ENCODE assay signal across 8 cellular contexts in the genomic region with DNA sequence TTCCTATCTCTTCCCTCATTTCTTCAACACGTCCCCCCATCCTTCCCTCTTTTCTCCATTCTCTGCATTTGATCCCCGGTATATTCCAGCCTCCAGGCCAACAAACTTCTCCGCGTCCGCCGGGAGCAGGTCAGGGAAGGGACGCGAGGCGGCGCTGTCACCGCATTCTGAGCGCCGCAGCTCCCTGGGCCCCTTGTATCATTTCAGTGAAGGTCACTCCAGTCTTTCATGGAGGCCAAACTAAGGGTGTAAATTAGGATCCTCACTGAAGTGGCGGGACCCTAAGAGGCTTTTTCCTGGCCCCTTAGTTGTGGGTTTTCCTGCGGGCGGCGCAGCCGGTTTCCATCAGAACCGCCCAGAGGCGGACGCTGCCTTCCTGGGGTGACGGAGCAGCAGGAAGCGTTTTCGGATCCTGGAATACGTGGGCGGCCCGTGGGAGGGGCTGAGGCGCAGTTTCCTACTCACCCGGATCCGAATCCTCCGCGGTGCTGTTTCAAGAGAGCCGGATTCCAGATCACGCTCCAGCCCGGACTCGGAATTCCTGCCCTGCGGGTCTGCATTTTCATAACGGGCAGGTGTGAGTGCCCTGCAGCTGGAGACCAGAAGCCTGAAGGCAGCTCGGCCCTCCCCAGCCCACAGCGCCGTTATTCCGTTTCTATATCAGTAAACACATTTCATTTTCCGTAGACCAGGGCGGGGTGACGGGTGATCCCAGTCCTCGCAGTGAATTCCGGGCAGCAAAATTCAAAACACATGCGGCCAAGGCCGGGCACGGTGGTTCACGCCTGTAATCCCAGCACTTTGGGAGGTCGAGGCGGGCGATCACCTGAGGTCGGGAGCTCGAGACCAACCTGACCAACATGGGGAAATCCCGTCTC. TPM values are rescaled to one million over a fixed set of nuclear protein-coding genes. Genes with fewer than 3 reads are reported as not detected.
A peak's percentile ranks its signal among the peaks of the same experiment; 100 is the strongest.
DNase-seq lines count a peak whose midpoint lies in the region; ATAC-seq and TF ChIP-seq lines count a peak whose summit lies in the region.

No MANE protein-coding gene starts in this region.

- DNase-seq in D341Med (ENCODE audit: low spot score) = peak; percentile 55
- peak; percentile 62 for DNase-seq in HEK293T (ENCODE audit: extremely low spot score)
- peak; percentile 94 for DNase-seq in OCI-M1 (lab: John Stamatoyannopoulos, UW)
- peak; percentile 58 for DNase-seq in activated T-helper 2 cell treated with anti-CD3 and anti-CD28 coated beads, Interferon-gamma antibody, Interleukin-2, Interleukin-4, amounts not matched to agents 10 μg/mL and 5 μg/mL and 100 μg/mL, durations not matched to agents 14 hours and 24 hours and 36 hours (ENCODE audit: low spot score)
- DNase-seq in fibroblast of lung (ENCODE audit: low read depth in 2 of 2) = peak; percentile 89 to 92
- DNase-seq in NCI-H2171 treated with DMSO at 0.1 percent for 48 hours (lab: John Stamatoyannopoulos, UW) = no peak

- H3K4me3 Mint-ChIP-seq in activated T-helper 2 cell treated with anti-CD3 and anti-CD28 coated beads, Interferon-gamma antibody, Interleukin-2, Interleukin-4, amounts not matched to agents 10 μg/mL and 5 μg/mL and 100 μg/mL, durations not matched to agents 14 hours and 24 hours and 36 hours (ENCODE audit: low read depth) = peak overlapping the region; percentile 84
- H3K4me3 Mint-ChIP-seq in stimulated activated memory B cell treated with anti-CD40 and anti-IgM and Interleukin-4, amounts not matched to agents 10 μg/mL and 1 μg/mL and 100 μg/mL, for 72 hours = peak overlapping the region; percentile 94

- H3K9ac ChIP-seq in fibroblast of lung (ENCODE audit: insufficient read depth, low read length) (peak overlapping the region; percentile 82), muscle layer of colon (ENCODE audit: low read length) (peak overlapping the region; percentile 98)

- peak; percentile 69 for ATAC-seq in stimulated activated memory B cell treated with anti-CD40 and anti-IgM and Interleukin-4, amounts not matched to agents 10 μg/mL and 1 μg/mL and 100 μg/mL, for 72 hours

- no peaks in the 10 kb centered on the region for H3K27me3 ChIP-seq in fibroblast of lung (ENCODE audit: control insufficient read depth, insufficient read depth, low read length)
- no peaks in the 10 kb centered on the region for H3K27me3 ChIP-seq in muscle layer of colon (ENCODE audit: control insufficient read depth in 1 of 2, insufficient read depth in 2 of 2, low read length in 2 of 2)

- peaks cover 45% of the 10 kb centered on the region for H3K79me2 ChIP-seq in fibroblast of lung (ENCODE audit: control insufficient read depth, insufficient read depth, low read length)

- peak overlapping the region; percentile 83 for H3K27ac Mint-ChIP-seq in activated T-helper 2 cell treated with anti-CD3 and anti-CD28 coated beads, Interferon-gamma antibody, Interleukin-2, Interleukin-4, amounts not matched to agents 10 μg/mL and 5 μg/mL and 100 μg/mL, durations not matched to agents 14 hours and 24 hours and 36 hours
- H3K27ac Mint-ChIP-seq in stimulated activated memory B cell treated with anti-CD40 and anti-IgM and Interleukin-4, amounts not matched to agents 10 μg/mL and 1 μg/mL and 100 μg/mL, for 72 hours = peak overlapping the region; percentile 54

- H3K4me3 ChIP-seq in fibroblast of lung (replicated peaks in 1 of 4; ENCODE audit: control extremely low read depth in 1 of 4, insufficient read depth in 1 of 4, low read depth in 3 of 4, low read length in 4 of 4) (peak overlapping the region; percentile 84 to 94 (median 90)), muscle layer of colon (ENCODE audit: low read depth in 1 of 2, low read length in 2 of 2) (peak overlapping the region; percentile 76 to 95)

- H4K20me1 ChIP-seq in fibroblast of lung (ENCODE audit: control insufficient read depth, extremely low read depth, insufficient read depth, low read length) = no peaks in the 10 kb centered on the region

- peak; percentile 91 to 93 for TF ChIP-seq CTCF in fibroblast of lung (conservative IDR thresholded peaks at IDR 0.05 in 1 of 2, IDR thresholded peaks at IDR 0.05 in 1 of 2; ENCODE audit: low read depth in 1 of 2, low read length in 2 of 2)

- POLR2A ChIA-PET in HEK293T (lab: Yijun Ruan, JAX) = interaction anchor here (0.7 to 1.4 kb wide), 4 partner anchors 21 to 142 kb away, joined by 3 to 9 read pairs (median 4); partner anchors contain the start of gene DDX39B

- H3K4me1 Mint-ChIP-seq in activated T-helper 2 cell treated with anti-CD3 and anti-CD28 coated beads, Interferon-gamma antibody, Interleukin-2, Interleukin-4, amounts not matched to agents 10 μg/mL and 5 μg/mL and 100 μg/mL, durations not matched to agents 14 hours and 24 hours and 36 hours (ENCODE audit: low read depth) = peaks cover 49% of the 10 kb centered on the region
- H3K4me1 Mint-ChIP-seq in stimulated activated memory B cell treated with anti-CD40 and anti-IgM and Interleukin-4, amounts not matched to agents 10 μg/mL and 1 μg/mL and 100 μg/mL, for 72 hours = peaks cover 58% of the 10 kb centered on the region

- H3K4me2 ChIP-seq in fibroblast of lung (ENCODE audit: extremely low read depth, insufficient read depth, low read length) = peak overlapping the region; percentile 72

- H3K36me3 Mint-ChIP-seq in activated T-helper 2 cell treated with anti-CD3 and anti-CD28 coated beads, Interferon-gamma antibody, Interleukin-2, Interleukin-4, amounts not matched to agents 10 μg/mL and 5 μg/mL and 100 μg/mL, durations not matched to agents 14 hours and 24 hours and 36 hours (ENCODE audit: low read depth) = no peaks in the 10 kb centered on the region
- no peaks in the 10 kb centered on the region for H3K36me3 Mint-ChIP-seq in stimulated activated memory B cell treated with anti-CD40 and anti-IgM and Interleukin-4, amounts not matched to agents 10 μg/mL and 1 μg/mL and 100 μg/mL, for 72 hours

- peaks cover 11% of the 10 kb centered on the region for H3K27me3 Mint-ChIP-seq in activated T-helper 2 cell treated with anti-CD3 and anti-CD28 coated beads, Interferon-gamma antibody, Interleukin-2, Interleukin-4, amounts not matched to agents 10 μg/mL and 5 μg/mL and 100 μg/mL, durations not matched to agents 14 hours and 24 hours and 36 hours (ENCODE audit: low read depth)
- no peaks in the 10 kb centered on the region for H3K27me3 Mint-ChIP-seq in stimulated activated memory B cell treated with anti-CD40 and anti-IgM and Interleukin-4, amounts not matched to agents 10 μg/mL and 1 μg/mL and 100 μg/mL, for 72 hours

- intact Hi-C loops in activated T-helper 2 cell treated with anti-CD3 and anti-CD28 coated beads, Interferon-gamma antibody, Interleukin-2, Interleukin-4, amounts not matched to agents 10 μg/mL and 5 μg/mL and 100 μg/mL, durations not matched to agents 14 hours and 24 hours and 36 hours (cut with micrococcal nuclease) = loop anchor here (1.0 to 5.0 kb wide), 2 partner anchors 63 to 92 kb away; no protein-coding TSS in a partner anchor

- H3K27ac ChIP-seq in fibroblast of lung (ENCODE audit: insufficient read depth, low read length) (peak overlapping the region; percentile 96), muscle layer of colon (ENCODE audit: low read depth, low read length) (peak overlapping the region; percentile 99)

- H3K9me3 ChIP-seq in fibroblast of lung (ENCODE audit: control insufficient read depth, insufficient read depth, low read depth, low read length) (no peaks in the 10 kb centered on the region), muscle layer of colon (ENCODE audit: low read length) (no peaks in the 10 kb centered on the region)

- H3K9me3 Mint-ChIP-seq in activated T-helper 2 cell treated with anti-CD3 and anti-CD28 coated beads, Interferon-gamma antibody, Interleukin-2, Interleukin-4, amounts not matched to agents 10 μg/mL and 5 μg/mL and 100 μg/mL, durations not matched to agents 14 hours and 24 hours and 36 hours = no peaks in the 10 kb centered on the region
- H3K9me3 Mint-ChIP-seq in stimulated activated memory B cell treated with anti-CD40 and anti-IgM and Interleukin-4, amounts not matched to agents 10 μg/mL and 1 μg/mL and 100 μg/mL, for 72 hours = no peaks in the 10 kb centered on the region

- H3K36me3 ChIP-seq in fibroblast of lung (ENCODE audit: control insufficient read depth, insufficient read depth, low read length) (no peaks in the 10 kb centered on the region), muscle layer of colon (ENCODE audit: insufficient read depth, low read length) (no peaks in the 10 kb centered on the region)

- H2AFZ ChIP-seq in fibroblast of lung (ENCODE audit: low read length) = peak overlapping the region; percentile 90

- H3K4me1 ChIP-seq in fibroblast of lung (ENCODE audit: control insufficient read depth, extremely low read depth, insufficient read depth, low read length) (peaks cover 7% of the 10 kb centered on the region), muscle layer of colon (ENCODE audit: insufficient read depth, low read length) (peaks cover 44% of the 10 kb centered on the region)

- CTCF ChIA-PET in HEK293T (lab: Yijun Ruan, JAX) = interaction anchor here (0.6 to 2.4 kb wide), 9 partner anchors 17 to 393 kb away, joined by 3 to 17 read pairs (median 3); no protein-coding TSS in a partner anchor

TF ChIP-seq in HEK293T, 16 proteins besides CTCF, POLR2A, EP300 and RAD21:
- TF ChIP-seq L3MBTL2 (conservative IDR thresholded peaks at IDR 0.05) (peak; percentile 82), CTBP1 (IDR thresholded peaks at IDR 0.05; ENCODE audit: borderline replicate concordance) (no peak)

RNA-seq across cellular contexts. Expression of gene MICA, which starts 3.6 kb away (rescaled TPM):
- total RNA-seq in activated T-helper 2 cell treated with anti-CD3 and anti-CD28 coated beads, Interferon-gamma antibody, Interleukin-2, Interleukin-4, amounts not matched to agents 10 μg/mL and 5 μg/mL and 100 μg/mL, durations not matched to agents 14 hours and 24 hours and 36 hours = 5.6 and 6.0 TPM in 2 replicates
- 28.5 and 85.2 TPM in 2 replicates for total RNA-seq in fibroblast of lung
- 54.2 and 81.1 TPM in 2 replicates for polyA plus RNA-seq in fibroblast of lung
- polyA plus RNA-seq in fibroblast of lung (2012) = 40.6 and 64.6 TPM in 2 replicates
- polyA minus RNA-seq in fibroblast of lung (ENCODE audit: low replicate concordance) = 44.3 and 87.7 TPM in 2 replicates

RNA-seq across cellular contexts. Expression of gene HLA-B, which starts 42.8 kb away (rescaled TPM):
- total RNA-seq in activated T-helper 2 cell treated with anti-CD3 and anti-CD28 coated beads, Interferon-gamma antibody, Interleukin-2, Interleukin-4, amounts not matched to agents 10 μg/mL and 5 μg/mL and 100 μg/mL, durations not matched to agents 14 hours and 24 hours and 36 hours = 3,580 and 3,693 TPM in 2 replicates
- 190 and 244 TPM in 2 replicates for total RNA-seq in fibroblast of lung
- 441 and 1,124 TPM in 2 replicates for polyA plus RNA-seq in fibroblast of lung
- polyA plus RNA-seq in fibroblast of lung (2012) = 401 and 1,381 TPM in 2 replicates
- 317 and 804 TPM in 2 replicates for polyA minus RNA-seq in fibroblast of lung (ENCODE audit: low replicate concordance)

Comparison
In these comparisons a context has a peak if more than half of its experiments do, and no peak if none do; other contexts are left out.
1. RNA of gene HLA-B, which starts 42.8 kb away (total RNA-seq): 3,580 to 3,693 TPM in activated T-helper 2 cell treated with anti-CD3 and anti-CD28 coated beads, Interferon-gamma antibody, Interleukin-2, Interleukin-4, amounts not matched to agents 10 μg/mL and 5 μg/mL and 100 μg/mL, durations not matched to agents 14 hours and 24 hours and 36 hours; 190 to 244 TPM in fibroblast of lung; every median in the first group is over 10 times any median in the second.